In the genomic region with DNA sequence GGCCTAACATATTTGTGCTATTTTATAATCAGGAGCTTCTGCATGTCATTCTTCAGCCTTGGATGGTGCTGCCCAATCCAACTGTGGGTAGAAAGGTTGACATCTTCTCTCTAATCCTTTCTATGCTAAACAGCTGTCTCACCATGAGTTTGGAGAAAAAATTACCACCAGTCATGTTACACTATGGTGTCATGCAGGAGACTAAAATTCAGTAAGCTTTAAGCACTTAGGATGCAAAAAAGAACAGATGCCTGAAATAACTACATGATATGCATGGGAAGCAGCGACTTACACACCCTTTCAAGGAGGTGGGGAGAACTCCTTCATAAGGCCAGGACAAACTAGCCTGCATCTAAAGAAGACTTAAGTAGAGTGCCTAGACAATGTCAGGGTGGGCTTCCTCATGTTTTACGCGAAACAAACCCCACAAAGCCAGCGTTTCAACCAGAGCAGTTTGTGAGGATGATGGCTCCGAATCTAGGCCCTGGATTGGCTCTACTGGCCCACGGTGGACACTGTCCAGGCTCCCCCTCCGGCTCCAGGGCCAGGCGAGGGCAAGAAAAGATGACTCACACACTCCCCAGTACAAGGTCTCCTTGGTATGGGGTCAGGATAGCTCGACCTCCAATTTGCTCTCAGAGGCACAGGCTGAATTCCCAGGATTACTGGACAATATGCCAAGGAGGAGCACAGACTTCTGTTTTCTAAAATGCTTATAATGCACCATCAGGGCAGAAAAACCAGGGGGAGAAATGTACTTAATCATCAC, we compare ENCODE assay signal across 2 cellular contexts.
A peak's percentile ranks its signal among the peaks of the same experiment; 100 is the strongest.
TF ChIP-seq lines count a peak whose summit lies in the region.

No MANE protein-coding gene starts in this region.

TF ChIP-seq in Ishikawa, 13 proteins besides CTCF, POLR2A, EP300 and RAD21 (continued from another document):
- TF ChIP-seq NFIC (IDR thresholded peaks at IDR 0.05): no peak
- TF ChIP-seq, protein P1, sequence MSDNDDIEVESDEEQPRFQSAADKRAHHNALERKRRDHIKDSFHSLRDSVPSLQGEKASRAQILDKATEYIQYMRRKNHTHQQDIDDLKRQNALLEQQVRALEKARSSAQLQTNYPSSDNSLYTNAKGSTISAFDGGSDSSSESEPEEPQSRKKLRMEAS (IDR thresholded peaks at IDR 0.05): 0 out of 2 replicates have a peak, but pooled peaks have one; percentile 15

TF ChIP-seq in K562, 482 proteins besides CTCF, POLR2A, EP300 and RAD21 (continued from another document):
- TF ChIP-seq ZNF316 (IDR thresholded peaks at IDR 0.05): peak; percentile 41; the same call in 1 of the 2 replicates
- TF ChIP-seq JUND (IDR thresholded peaks at IDR 0.05; ENCODE audit: borderline replicate concordance, low read depth, low read length): peak; percentile 34; the same call in 1 of the 2 replicates
- peak; percentile 51; the same call in 2 of the 3 replicates for TF ChIP-seq JUND (tag; IDR thresholded peaks at IDR 0.05; ENCODE audit: borderline replicate concordance, low read depth, low read length)
- peak; percentile 22; the same call in 1 of the 2 replicates for TF ChIP-seq MAFF (IDR thresholded peaks at IDR 0.05; ENCODE audit: low read length)
- TF ChIP-seq, protein P2, sequence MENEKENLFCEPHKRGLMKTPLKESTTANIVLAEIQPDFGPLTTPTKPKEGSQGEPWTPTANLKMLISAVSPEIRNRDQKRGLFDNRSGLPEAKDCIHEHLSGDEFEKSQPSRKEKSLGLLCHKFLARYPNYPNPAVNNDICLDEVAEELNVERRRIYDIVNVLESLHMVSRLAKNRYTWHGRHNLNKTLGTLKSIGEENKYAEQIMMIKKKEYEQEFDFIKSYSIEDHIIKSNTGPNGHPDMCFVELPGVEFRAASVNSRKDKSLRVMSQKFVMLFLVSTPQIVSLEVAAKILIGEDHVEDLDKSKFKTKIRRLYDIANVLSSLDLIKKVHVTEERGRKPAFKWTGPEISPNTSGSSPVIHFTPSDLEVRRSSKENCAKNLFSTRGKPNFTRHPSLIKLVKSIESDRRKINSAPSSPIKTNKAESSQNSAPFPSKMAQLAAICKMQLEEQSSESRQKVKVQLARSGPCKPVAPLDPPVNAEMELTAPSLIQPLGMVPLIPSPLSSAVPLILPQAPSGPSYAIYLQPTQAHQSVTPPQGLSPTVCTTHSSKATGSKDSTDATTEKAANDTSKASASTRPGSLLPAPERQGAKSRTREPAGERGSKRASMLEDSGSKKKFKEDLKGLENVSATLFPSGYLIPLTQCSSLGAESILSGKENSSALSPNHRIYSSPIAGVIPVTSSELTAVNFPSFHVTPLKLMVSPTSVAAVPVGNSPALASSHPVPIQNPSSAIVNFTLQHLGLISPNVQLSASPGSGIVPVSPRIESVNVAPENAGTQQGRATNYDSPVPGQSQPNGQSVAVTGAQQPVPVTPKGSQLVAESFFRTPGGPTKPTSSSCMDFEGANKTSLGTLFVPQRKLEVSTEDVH (IDR thresholded peaks at IDR 0.05; ENCODE audit: low read depth, partially characterized antibody): no peak
- TF ChIP-seq MTA2 (IDR thresholded peaks at IDR 0.05; ENCODE audit: low read depth): no peak
- TF ChIP-seq, protein P3, sequence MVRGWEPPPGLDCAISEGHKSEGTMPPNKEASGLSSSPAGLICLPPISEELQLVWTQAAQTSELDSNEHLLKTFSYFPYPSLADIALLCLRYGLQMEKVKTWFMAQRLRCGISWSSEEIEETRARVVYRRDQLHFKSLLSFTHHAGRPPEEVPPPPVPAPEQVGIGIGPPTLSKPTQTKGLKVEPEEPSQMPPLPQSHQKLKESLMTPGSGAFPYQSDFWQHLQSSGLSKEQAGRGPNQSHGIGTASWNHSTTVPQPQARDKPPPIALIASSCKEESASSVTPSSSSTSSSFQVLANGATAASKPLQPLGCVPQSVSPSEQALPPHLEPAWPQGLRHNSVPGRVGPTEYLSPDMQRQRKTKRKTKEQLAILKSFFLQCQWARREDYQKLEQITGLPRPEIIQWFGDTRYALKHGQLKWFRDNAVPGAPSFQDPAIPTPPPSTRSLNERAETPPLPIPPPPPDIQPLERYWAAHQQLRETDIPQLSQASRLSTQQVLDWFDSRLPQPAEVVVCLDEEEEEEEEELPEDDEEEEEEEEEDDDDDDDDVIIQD (CRISPR knock-in tag; IDR thresholded peaks at IDR 0.05): no peak
- TF ChIP-seq MAFK (IDR thresholded peaks at IDR 0.05; ENCODE audit: low read length): peak; percentile 29; the same call in 1 of the 2 replicates
- peak; percentile 62 for TF ChIP-seq MAFG (tag; conservative IDR thresholded peaks at IDR 0.05)
- TF ChIP-seq, protein P4, sequence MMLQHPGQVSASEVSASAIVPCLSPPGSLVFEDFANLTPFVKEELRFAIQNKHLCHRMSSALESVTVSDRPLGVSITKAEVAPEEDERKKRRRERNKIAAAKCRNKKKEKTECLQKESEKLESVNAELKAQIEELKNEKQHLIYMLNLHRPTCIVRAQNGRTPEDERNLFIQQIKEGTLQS (IDR thresholded peaks at IDR 0.05): peak; percentile 57; the same call in 1 of the 2 replicates
- TF ChIP-seq, protein P4 (CRISPR knock-in tag; conservative IDR thresholded peaks at IDR 0.05): no peak
